1 cellular context compared by ENCODE assay signal in genomic region chr11:118915396-118915795, GRCh38.
TF ChIP-seq lines count a peak whose summit lies in the region.

No MANE protein-coding gene starts in this region.

TF ChIP-seq in IMR-90, 13 proteins besides CTCF, POLR2A, EP300 and RAD21:
- TF ChIP-seq CHD1 (IDR thresholded peaks at IDR 0.05; ENCODE audit: low read depth, low read length) (no peak), NFE2L2 (IDR thresholded peaks at IDR 0.05; ENCODE audit: low read depth, low read length) (no peak), USF2 (IDR thresholded peaks at IDR 0.05; ENCODE audit: low read depth, low read length) (no peak), SMC3 (IDR thresholded peaks at IDR 0.05; ENCODE audit: low read depth, low read length) (no peak), MAFK (IDR thresholded peaks at IDR 0.05; ENCODE audit: low read depth, low read length) (no peak), RFX5 (IDR thresholded peaks at IDR 0.05; ENCODE audit: low read depth, low read length) (no peak), ELK1 (IDR thresholded peaks at IDR 0.05; ENCODE audit: borderline replicate concordance, low read depth, low read length) (no peak), RCOR1 (IDR thresholded peaks at IDR 0.05; ENCODE audit: insufficient replicate concordance, low read length) (no peak), CEBPB (IDR thresholded peaks at IDR 0.05; ENCODE audit: low read depth, low read length) (no peak), BHLHE40 (IDR thresholded peaks at IDR 0.05; ENCODE audit: low read depth, low read length) (no peak), MAZ (IDR thresholded peaks at IDR 0.05; ENCODE audit: borderline replicate concordance, low read depth, low read length) (no peak), FOS (IDR thresholded peaks at IDR 0.05; ENCODE audit: low read depth, low read length) (no peak), MXI1 (IDR thresholded peaks at IDR 0.05; ENCODE audit: borderline replicate concordance, low read depth, low read length) (no peak)
TF ChIP-seq in IMR-90: peak in this region for 0.
